Comparison of ENCODE assay signal across 9 cellular contexts in the genomic region with DNA sequence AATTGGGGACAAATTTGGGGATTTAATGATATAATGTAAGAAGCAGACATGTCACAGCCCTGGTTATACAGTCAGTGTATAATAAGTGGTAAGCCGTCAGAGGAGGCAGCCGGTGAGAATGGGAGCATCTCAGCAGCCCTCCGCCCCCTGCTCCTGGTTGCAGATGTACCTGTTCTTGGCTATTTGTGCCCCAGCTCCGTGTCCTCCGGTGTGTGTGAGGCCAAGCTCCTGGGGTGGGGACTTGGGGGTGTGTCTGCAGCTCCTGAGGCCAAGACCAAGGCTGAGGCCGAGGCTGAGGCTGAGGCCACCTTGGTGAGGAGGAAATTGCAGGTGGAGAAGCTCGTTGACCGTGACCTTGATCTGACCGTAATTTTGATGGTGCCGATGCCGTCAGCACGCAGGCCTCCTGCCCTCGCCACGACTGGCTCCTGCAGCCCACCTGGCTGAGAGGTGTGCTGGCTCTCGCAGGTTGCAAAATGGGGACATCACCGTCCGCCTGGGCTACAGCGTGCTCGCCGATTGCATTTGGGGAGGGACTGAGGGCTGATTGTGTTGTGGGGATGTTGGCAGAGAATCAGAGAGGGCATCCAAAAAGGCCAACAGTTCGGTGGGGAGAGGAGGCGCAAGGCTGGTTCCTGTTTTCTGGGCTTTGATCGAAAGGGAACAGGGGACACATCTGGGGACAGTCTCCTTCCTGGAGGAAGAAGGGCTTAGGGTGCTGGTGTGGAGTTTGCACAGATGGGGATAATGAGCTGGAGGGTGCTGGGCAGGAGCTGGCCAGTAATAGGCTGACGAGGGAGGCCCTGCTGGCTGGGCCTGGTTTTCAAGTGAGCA.
DNase-seq lines count a peak whose midpoint lies in the region; ATAC-seq and TF ChIP-seq lines count a peak whose summit lies in the region.
"Had no signal": no experiment of that assay in that cellular context is flagged by ENCODE, and none has a peak within 500 bp of the region (broad histone marks: within the 10 kb centered on the region; RNA-seq: fewer than 3 reads in every experiment).

No MANE protein-coding gene starts in this region.

- peak overlapping the region; percentile 64 for H3K4me3 Mint-ChIP-seq in endothelial cell (ENCODE audit: unreplicated experiment)

- H3K27me3 ChIP-seq in AG04450 (ENCODE audit: control insufficient read depth, insufficient read depth, low read length) (no peaks in the 10 kb centered on the region), neutrophil (no peaks in the 10 kb centered on the region)

- H3K27me3 Mint-ChIP-seq in endothelial cell (ENCODE audit: unreplicated experiment) = peaks cover 20% of the 10 kb centered on the region

- H3K9me3 Mint-ChIP-seq in endothelial cell (ENCODE audit: unreplicated experiment) = no peaks in the 10 kb centered on the region

- POLR2A ChIA-PET in AG04450 (lab: Yijun Ruan, JAX) = interaction anchor here (0.6 to 2.2 kb wide), 18 partner anchors 15 to 529 kb away, joined by 3 to 12 read pairs (median 4); a partner anchor contains a TSS

- CTCF ChIA-PET in AG04450 (lab: Charles Lee) = interaction anchor here (0.6 to 5.3 kb wide), 49 partner anchors 8 to 590 kb away, joined by 3 to 51 read pairs (median 5); a partner anchor contains a TSS

- peaks cover 1% of the 10 kb centered on the region for H3K36me3 ChIP-seq in neutrophil

- in situ Hi-C loops in KBM-7 (cut with MboI; ENCODE audit: low pct_unique_long_range_greater_than_20kb, low sequenced_read_pairs) = no loop called here
- in situ Hi-C loops in GM13977 (cut with MboI; ENCODE audit: low pct_unique_long_range_greater_than_20kb, low sequenced_read_pairs, unreplicated experiment) = loop anchor here (10.0 kb wide), 1 partner anchor 66 kb away; no protein-coding TSS in a partner anchor

- ATAC-seq in GM21390 (IDR thresholded peaks at IDR 0.05; ENCODE audit: unreplicated experiment) = no peak

- H3K27ac ChIP-seq in AG04450 (ENCODE audit: low read depth, low read length) = peak overlapping the region; percentile 96
- peak overlapping the region; percentile 86 for H3K27ac ChIP-seq in neutrophil

- H3K9me3 ChIP-seq in AG04450 (ENCODE audit: control insufficient read depth, insufficient read depth, low read length) (no peaks in the 10 kb centered on the region), neutrophil (no peaks in the 10 kb centered on the region)

- peaks cover 67% of the 10 kb centered on the region for H3K4me1 Mint-ChIP-seq in endothelial cell (ENCODE audit: unreplicated experiment)

- DNase-seq in AG04450 (ENCODE audit: low read depth, low spot score) (no peak), NCI-H82 (lab: John Stamatoyannopoulos, UW) (peak; percentile 78), endothelial cell (ENCODE audit: low spot score) (no peak), KBM-7 (no peak), NCI-H774 (lab: John Stamatoyannopoulos, UW) (no peak), GM13977 (ENCODE audit: low spot score) (no peak)
- DNase-seq: NCI-H510A had no signal

- H3K4me1 ChIP-seq in neutrophil (ENCODE audit: control insufficient read depth in 1 of 2, insufficient read depth in 1 of 2, low read depth in 1 of 2, low read length in 1 of 2) = peaks cover 70% of the 10 kb centered on the region in 2 experiments

- no peak for TF ChIP-seq CTCF in AG04450 (IDR thresholded peaks at IDR 0.05; ENCODE audit: low read depth, low read length)
- TF ChIP-seq CTCF in endothelial cell (IDR thresholded peaks at IDR 0.05; ENCODE audit: unreplicated experiment) = no peak
- TF ChIP-seq CTCF in neutrophil (IDR thresholded peaks at IDR 0.05) = no peak
- no peak for TF ChIP-seq CTCF in GM13977 (IDR thresholded peaks at IDR 0.05; ENCODE audit: extremely low read depth, insufficient read depth, missing control alignments)

- H3K27ac Mint-ChIP-seq in endothelial cell (ENCODE audit: unreplicated experiment) = peak overlapping the region; percentile 39

- H3K36me3 Mint-ChIP-seq in endothelial cell (ENCODE audit: low read depth, unreplicated experiment) = peaks cover 4% of the 10 kb centered on the region

- H3K4me3 ChIP-seq in AG04450 (ENCODE audit: low read depth, low read length) = no peak overlapping the region
- peak overlapping the region; percentile 48 to 49 for H3K4me3 ChIP-seq in neutrophil (ENCODE audit: low read depth in 1 of 2, low read length in 1 of 2)
